ENCODE assay signal across 16 cellular contexts in the genomic region with DNA sequence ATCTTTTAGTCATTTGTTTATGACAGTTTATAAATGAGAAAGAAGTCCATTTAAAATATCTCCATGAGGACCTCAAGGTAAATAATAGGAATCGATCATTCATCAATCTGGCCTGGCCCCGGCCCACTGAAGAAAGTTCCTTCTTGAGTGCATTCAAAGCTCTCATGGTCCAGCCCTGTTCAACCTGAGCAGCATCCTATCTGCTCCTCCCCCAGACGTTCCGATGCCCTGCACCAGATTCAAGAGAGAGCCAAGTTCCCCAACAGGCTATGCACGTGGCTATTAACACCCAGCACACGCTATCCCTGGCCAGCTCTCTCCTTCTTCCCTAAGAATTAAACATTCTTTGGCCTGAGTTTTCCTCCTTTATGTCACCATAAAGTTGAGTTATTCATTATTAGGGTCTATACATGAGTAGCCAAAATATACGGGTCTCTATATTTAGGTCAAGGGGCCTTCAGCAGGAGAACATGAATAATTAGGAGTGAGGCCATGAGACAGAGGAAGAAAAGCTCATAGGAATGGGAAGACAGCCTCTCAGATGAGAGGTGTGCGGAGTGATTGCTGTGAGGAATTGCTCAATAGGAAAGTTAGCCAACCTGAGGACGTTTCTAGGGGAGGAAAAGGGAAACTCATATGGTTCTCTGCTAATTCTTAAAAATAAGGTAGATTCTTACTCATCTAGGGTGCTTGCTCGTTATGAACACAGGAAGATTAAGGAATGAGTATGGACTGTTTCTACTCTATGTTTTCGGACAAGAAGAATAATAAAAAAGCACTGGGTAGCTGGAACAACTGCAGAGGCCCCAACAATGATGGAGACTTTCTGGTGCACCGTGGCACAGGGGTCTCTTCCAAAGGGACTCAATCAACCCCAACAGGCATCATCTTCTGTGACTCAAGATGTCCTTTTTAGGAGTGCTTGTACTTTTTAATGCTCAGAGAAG. TPM values are rescaled to one million over a fixed set of nuclear protein-coding genes. Genes with fewer than 3 reads are reported as not detected.
DNase-seq lines count a peak whose midpoint lies in the region; ATAC-seq and TF ChIP-seq lines count a peak whose summit lies in the region.
"Had no signal": no experiment of that assay in that cellular context is flagged by ENCODE, and none has a peak within 500 bp of the region (broad histone marks: within the 10 kb centered on the region; RNA-seq: fewer than 3 reads in every experiment).

No MANE protein-coding gene starts in this region.

- POLR2A ChIA-PET in CD8-positive, alpha-beta T cell (lab: Charles Lee) = interaction anchor here (0.8 to 5.0 kb wide), 14 partner anchors 11 to 504 kb away, joined by 3 to 80 read pairs (median 6); no protein-coding TSS in a partner anchor
- POLR2A ChIA-PET in naive thymus-derived CD8-positive, alpha-beta T cell (lab: Charles Lee) = interaction anchor here (1.0 to 7.6 kb wide), 13 partner anchors 8 to 137 kb away, joined by 3 to 139 read pairs (median 8); partner anchors contain the start of gene RUNX1

- H3K4me2 ChIP-seq in Karpas-422 (ENCODE audit: low read depth, low read length, poor library complexity, severe bottlenecking) = peak overlapping the region; percentile 84

- H3K9me3 ChIP-seq in CD8-positive, alpha-beta T cell (ENCODE audit: low read length) = no peaks in the 10 kb centered on the region
- H3K9me3 ChIP-seq in Karpas-422 (ENCODE audit: low read length) = no peaks in the 10 kb centered on the region
- H3K9me3 ChIP-seq: prostate gland had no signal

- peak overlapping the region; percentile 32 for H3K4me3 ChIP-seq in CD8-positive, alpha-beta T cell (ENCODE audit: low read depth, low read length)
- H3K4me3 ChIP-seq in Karpas-422 (ENCODE audit: low read length) = peak overlapping the region; percentile 69
- H3K4me3 ChIP-seq: prostate gland had no signal

- peaks cover 87% of the 10 kb centered on the region for H3K4me1 ChIP-seq in CD8-positive, alpha-beta T cell (ENCODE audit: insufficient read depth, low read length)
- H3K4me1 ChIP-seq in Karpas-422 (ENCODE audit: low read length) = peaks cover 64% of the 10 kb centered on the region
- H3K4me1 ChIP-seq: prostate gland had no signal

- CTCF ChIA-PET in CD8-positive, alpha-beta T cell (lab: Charles Lee) = interaction anchor here (0.6 to 4.0 kb wide), 13 partner anchors 11 to 375 kb away, joined by 3 to 27 read pairs (median 4); partner anchors contain the start of gene RUNX1

- no peak overlapping the region for H2AFZ ChIP-seq in Karpas-422 (ENCODE audit: low read length)

- H3K36me3 ChIP-seq in CD8-positive, alpha-beta T cell (ENCODE audit: insufficient read depth, low read length) = no peaks in the 10 kb centered on the region
- no peaks in the 10 kb centered on the region for H3K36me3 ChIP-seq in Karpas-422 (ENCODE audit: insufficient read depth, low read length)
- H3K36me3 ChIP-seq: prostate gland had no signal

- no peaks in the 10 kb centered on the region for H3K27me3 Mint-ChIP-seq in CD8-positive, alpha-beta T cell (ENCODE audit: low read depth)
- no peaks in the 10 kb centered on the region for H3K27me3 Mint-ChIP-seq in activated T-helper 1 cell treated with anti-CD3 and anti-CD28 coated beads, Interleukin-12 subunit alpha, Interleukin-12 subunit beta, Interleukin-2, Interleukin-4 antibody, amounts not matched to agents 30 ng/mL and 10 ng/mL and 1 ng/mL, durations not matched to agents 14 hours and 24 hours and 36 hours (ENCODE audit: insufficient read depth)
- H3K27me3 Mint-ChIP-seq in naive thymus-derived CD8-positive, alpha-beta T cell = no peaks in the 10 kb centered on the region

- TF ChIP-seq CTCF in CD8-positive, alpha-beta T cell (IDR thresholded peaks at IDR 0.05) = no peak

- H3K9ac ChIP-seq in Karpas-422 (ENCODE audit: low read length) = peak overlapping the region; percentile 72; the same call in 1 of the 2 replicates

- peaks cover 60% of the 10 kb centered on the region for H3K79me2 ChIP-seq in Karpas-422 (ENCODE audit: low read length)

- peaks cover 21% of the 10 kb centered on the region for H3K36me3 Mint-ChIP-seq in CD8-positive, alpha-beta T cell
- H3K36me3 Mint-ChIP-seq in activated T-helper 1 cell treated with anti-CD3 and anti-CD28 coated beads, Interleukin-12 subunit alpha, Interleukin-12 subunit beta, Interleukin-2, Interleukin-4 antibody, amounts not matched to agents 30 ng/mL and 10 ng/mL and 1 ng/mL, durations not matched to agents 14 hours and 24 hours and 36 hours (ENCODE audit: low read depth) = peaks cover 34% of the 10 kb centered on the region
- H3K36me3 Mint-ChIP-seq in naive thymus-derived CD8-positive, alpha-beta T cell = peaks cover 0 to 8% (median 3%) of the 10 kb centered on the region in 3 donors

- peak overlapping the region; percentile 97 for H3K27ac Mint-ChIP-seq in CD8-positive, alpha-beta T cell
- H3K27ac Mint-ChIP-seq in activated T-helper 1 cell treated with anti-CD3 and anti-CD28 coated beads, Interleukin-12 subunit alpha, Interleukin-12 subunit beta, Interleukin-2, Interleukin-4 antibody, amounts not matched to agents 30 ng/mL and 10 ng/mL and 1 ng/mL, durations not matched to agents 14 hours and 24 hours and 36 hours = peak overlapping the region; percentile 85
- peak overlapping the region; percentile 97 to 100 (median 99) for H3K27ac Mint-ChIP-seq in naive thymus-derived CD8-positive, alpha-beta T cell

- DNase-seq in CD8-positive, alpha-beta T cell = no peak
- DNase-seq in Karpas-422 (no peak), cerebellar cortex (ENCODE audit: low spot score) (no peak)
- DNase-seq in activated T-helper 1 cell treated with anti-CD3 and anti-CD28 coated beads, Interleukin-12 subunit alpha, Interleukin-12 subunit beta, Interleukin-2, Interleukin-4 antibody, amounts not matched to agents 30 ng/mL and 10 ng/mL and 1 ng/mL, durations not matched to agents 14 hours and 24 hours and 36 hours (ENCODE audit: low spot score) = no peak
- no peak for DNase-seq in naive thymus-derived CD8-positive, alpha-beta T cell
- no peak for DNase-seq in stimulated activated CD4-positive, alpha-beta T cell treated with anti-CD3 and anti-CD28 coated beads, Interleukin-12 subunit alpha, Interleukin-12 subunit beta, amount 100 ng/mL, for 4 hours
- DNase-seq: activated gamma-delta T cell; effector CD4-positive, alpha-beta T cell; glutamatergic neuron; NCI-H1436; NCI-H82; T-helper 9 cell; trophoblast cell had no signal

- H3K27ac ChIP-seq in CD8-positive, alpha-beta T cell (ENCODE audit: low read depth, low read length) = peak overlapping the region; percentile 74
- H3K27ac ChIP-seq in Karpas-422 (ENCODE audit: low read length) = peak overlapping the region; percentile 82

- H3K4me1 Mint-ChIP-seq in CD8-positive, alpha-beta T cell (ENCODE audit: low read depth) = peaks cover 91% of the 10 kb centered on the region
- peaks cover 94% of the 10 kb centered on the region for H3K4me1 Mint-ChIP-seq in activated T-helper 1 cell treated with anti-CD3 and anti-CD28 coated beads, Interleukin-12 subunit alpha, Interleukin-12 subunit beta, Interleukin-2, Interleukin-4 antibody, amounts not matched to agents 30 ng/mL and 10 ng/mL and 1 ng/mL, durations not matched to agents 14 hours and 24 hours and 36 hours (ENCODE audit: low read depth)
- peaks cover 57 to 95% (median 94%) of the 10 kb centered on the region in 4 donors for H3K4me1 Mint-ChIP-seq in naive thymus-derived CD8-positive, alpha-beta T cell

- intact Hi-C loops in CD8-positive, alpha-beta T cell (cut with DNase I, micrococcal nuclease) = loop anchor here (1.0 to 10.0 kb wide), 8 partner anchors 18 to 1078 kb away; partner anchors contain the start of genes RCAN1 (in 1 of the 2) and RUNX1 (in 1 of the 2)
- intact Hi-C loops in activated T-helper 1 cell treated with anti-CD3 and anti-CD28 coated beads, Interleukin-12 subunit alpha, Interleukin-12 subunit beta, Interleukin-2, Interleukin-4 antibody, amounts not matched to agents 30 ng/mL and 10 ng/mL and 1 ng/mL, durations not matched to agents 14 hours and 24 hours and 36 hours (cut with micrococcal nuclease) = loop anchor here (1.0 to 5.0 kb wide), 8 partner anchors 20 to 318 kb away; no protein-coding TSS in a partner anchor

- peak overlapping the region; percentile 77 for H3K4me3 Mint-ChIP-seq in CD8-positive, alpha-beta T cell
- H3K4me3 Mint-ChIP-seq in activated T-helper 1 cell treated with anti-CD3 and anti-CD28 coated beads, Interleukin-12 subunit alpha, Interleukin-12 subunit beta, Interleukin-2, Interleukin-4 antibody, amounts not matched to agents 30 ng/mL and 10 ng/mL and 1 ng/mL, durations not matched to agents 14 hours and 24 hours and 36 hours = peak overlapping the region; percentile 74
- peak overlapping the region; percentile 32 to 94 (median 82) for H3K4me3 Mint-ChIP-seq in naive thymus-derived CD8-positive, alpha-beta T cell

- H3K27me3 ChIP-seq in CD8-positive, alpha-beta T cell (ENCODE audit: insufficient read depth, low read length) = no peaks in the 10 kb centered on the region
- no peaks in the 10 kb centered on the region for H3K27me3 ChIP-seq in Karpas-422 (ENCODE audit: low read length)

- no peak for ATAC-seq in CD8-positive, alpha-beta T cell
- no peak for ATAC-seq in naive thymus-derived CD8-positive, alpha-beta T cell
- ATAC-seq in HG02678 (IDR thresholded peaks at IDR 0.05; ENCODE audit: unreplicated experiment) = no peak
- no peak for ATAC-seq in GM18870 (IDR thresholded peaks at IDR 0.05; ENCODE audit: unreplicated experiment)

- no peaks in the 10 kb centered on the region for H3K9me2 ChIP-seq in Karpas-422 (replicated peaks; ENCODE audit: insufficient read depth, low read length)

- peaks cover 14% of the 10 kb centered on the region; the same call in 1 of the 2 replicates for H4K20me1 ChIP-seq in Karpas-422 (ENCODE audit: insufficient read depth, low read depth, low read length)

- H3K9me3 Mint-ChIP-seq in CD8-positive, alpha-beta T cell = no peaks in the 10 kb centered on the region
- H3K9me3 Mint-ChIP-seq in activated T-helper 1 cell treated with anti-CD3 and anti-CD28 coated beads, Interleukin-12 subunit alpha, Interleukin-12 subunit beta, Interleukin-2, Interleukin-4 antibody, amounts not matched to agents 30 ng/mL and 10 ng/mL and 1 ng/mL, durations not matched to agents 14 hours and 24 hours and 36 hours = peaks cover 5% of the 10 kb centered on the region
- H3K9me3 Mint-ChIP-seq in naive thymus-derived CD8-positive, alpha-beta T cell = no peaks in the 10 kb centered on the region

RNA-seq across cellular contexts. Expression of gene RUNX1, which starts 23.6 kb away (rescaled TPM):
- total RNA-seq in CD8-positive, alpha-beta T cell = 10 to 100 TPM; 39.3 to 43.1 TPM
- total RNA-seq in Karpas-422 (2014; rRNA removed; shearing (Covaris generic); ENCODE audit: low replicate concordance) = 19.2 and 20.5 TPM in 2 replicates
- 112 and 116 TPM in 2 replicates for total RNA-seq in activated T-helper 1 cell treated with anti-CD3 and anti-CD28 coated beads, Interleukin-12 subunit alpha, Interleukin-12 subunit beta, Interleukin-2, Interleukin-4 antibody, amounts not matched to agents 30 ng/mL and 10 ng/mL and 1 ng/mL, durations not matched to agents 14 hours and 24 hours and 36 hours
- total RNA-seq in naive thymus-derived CD8-positive, alpha-beta T cell = 10 to 100 TPM; 67.1 to 69.0 TPM
- 10 to 100 TPM; 13.1 to 22.6 (median 15.1) TPM for polyA plus RNA-seq in naive thymus-derived CD8-positive, alpha-beta T cell
